In genomic region chr3:112815981-112816380, GRCh38 we compare ENCODE assay signal across 2 cellular contexts.
TF ChIP-seq lines count a peak whose summit lies in the region.

No MANE protein-coding gene starts in this region.

TF ChIP-seq in SK-N-SH treated with all-trans-retinoic acid at 6 μM for 48 hours, 23 proteins besides CTCF, POLR2A, EP300 and RAD21 (continued from another document):
- TF ChIP-seq ZFP30 (CRISPR knock-in tag; IDR thresholded peaks at IDR 0.05) = no peak

TF ChIP-seq in SK-N-SH, 30 proteins besides CTCF, POLR2A, EP300 and RAD21:
- TF ChIP-seq USF2 (IDR thresholded peaks at IDR 0.05; ENCODE audit: borderline replicate concordance, low read depth, low read length) = no peak
